Comparison of ENCODE assay signal across 19 cellular contexts in the genomic region with DNA sequence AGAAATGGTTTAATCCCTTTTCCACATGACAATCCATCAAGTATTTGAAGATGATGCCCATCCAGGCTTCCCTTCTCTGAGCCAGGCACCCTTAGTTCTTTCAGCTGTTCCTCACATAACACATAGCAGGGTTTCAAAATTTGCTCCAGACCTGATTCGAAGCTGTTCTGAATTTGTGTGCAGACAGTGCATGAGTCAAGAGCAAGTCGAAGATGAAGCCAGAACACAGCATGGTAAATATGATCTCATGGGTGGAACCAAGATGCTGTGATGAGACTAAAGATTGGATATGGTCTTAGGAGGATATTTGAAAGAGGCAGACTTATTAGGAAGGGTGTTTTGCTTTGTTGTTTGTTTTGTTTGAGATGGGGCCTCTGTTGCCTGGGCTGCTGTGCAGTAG. TPM values are rescaled to one million over a fixed set of nuclear protein-coding genes. Genes with fewer than 3 reads are reported as not detected.
A peak's percentile ranks its signal among the peaks of the same experiment; 100 is the strongest.
DNase-seq lines count a peak whose midpoint lies in the region; ATAC-seq and TF ChIP-seq lines count a peak whose summit lies in the region.
"Had no signal": no experiment of that assay in that cellular context is flagged by ENCODE, and none has a peak within 500 bp of the region (broad histone marks: within the 10 kb centered on the region; RNA-seq: fewer than 3 reads in every experiment).

No MANE protein-coding gene starts in this region.

- DNase-seq in AG20443 (ENCODE audit: low spot score) (peak; percentile 71), SK-N-SH (no peak), fibroblast of lung (ENCODE audit: low read depth in 2 of 2) (peak; percentile 70), sigmoid colon (peak; percentile 13), HuH-7 (ENCODE audit: low spot score) (no peak), NK-92 (lab: John Stamatoyannopoulos, UW; ENCODE audit: unreplicated experiment) (no peak), testis (no peak)
- DNase-seq: activated CD4-positive, CD25-positive, alpha-beta regulatory T cell; activated CD8-positive, alpha-beta T cell treated with anti-CD3 and anti-CD28 coated beads, Interleukin-2, amount 10 ng/mL, durations not matched to agents 7 days and 5 days; activated naive CD4-positive, alpha-beta T cell treated with anti-CD3 and anti-CD28 coated beads, Interleukin-2, amount 10 ng/mL, durations not matched to agents 7 days and 5 days; activated T-cell treated with anti-CD3 and anti-CD28 coated beads, Interleukin-2, amount 50 U/mL, for 4 hours; CD8-positive, alpha-beta memory T cell; DND-41; effector CD8-positive, alpha-beta T cell; H7; Karpas-422; NCI-H1105 treated with DMSO at 0.1 percent for 48 hours; stimulated activated naive CD4-positive, alpha-beta T cell had no signal

- H3K4me1 ChIP-seq in SK-N-SH (ENCODE audit: control insufficient read depth in 1 of 2, insufficient read depth in 2 of 2, low read depth in 1 of 2, low read length in 1 of 2) = peaks cover 0 to 7% of the 10 kb centered on the region in 2 experiments; a peak in 3 of 4 replicates
- H3K4me1 ChIP-seq in fibroblast of lung (ENCODE audit: control insufficient read depth, extremely low read depth, insufficient read depth, low read length) = peaks cover 16% of the 10 kb centered on the region
- peaks cover 0 to 14% (median 2%) of the 10 kb centered on the region in 4 donors for H3K4me1 ChIP-seq in sigmoid colon
- no peaks in the 10 kb centered on the region for H3K4me1 ChIP-seq in testis

- peak overlapping the region in 1 of 2 experiments; percentile 5; a peak in 1 of 4 replicates for H3K4me3 ChIP-seq in SK-N-SH (ENCODE audit: low read depth in 2 of 2, low read length in 1 of 2)
- H3K4me3 ChIP-seq in fibroblast of lung (replicated peaks in 1 of 4; ENCODE audit: control extremely low read depth in 1 of 4, insufficient read depth in 1 of 4, low read depth in 3 of 4, low read length in 4 of 4) = no peak overlapping the region
- no peak overlapping the region for H3K4me3 ChIP-seq in sigmoid colon
- no peak overlapping the region for H3K4me3 ChIP-seq in testis

- 47% methylated on average over 2 of the region's 2 CpGs for WGBS in SK-N-SH (ENCODE audit: low lambda C conversion rate)
- 89 to 91% methylated on average over 2 of the region's 2 CpGs for WGBS in sigmoid colon, 2 donors
- WGBS in testis, 2 donors = 82 to 97% methylated on average over 2 of the region's 2 CpGs

- TF ChIP-seq POLR2A in sigmoid colon (IDR thresholded peaks at IDR 0.05) = no peak
- TF ChIP-seq POLR2A in testis (IDR thresholded peaks at IDR 0.05) = no peak

- no peaks in the 10 kb centered on the region for H4K20me1 ChIP-seq in SK-N-SH (ENCODE audit: insufficient read depth)
- no peaks in the 10 kb centered on the region for H4K20me1 ChIP-seq in fibroblast of lung (ENCODE audit: control insufficient read depth, extremely low read depth, insufficient read depth, low read length)

- H3K4me2 ChIP-seq in SK-N-SH (peak overlapping the region; percentile 35; the same call in 1 of the 2 replicates), fibroblast of lung (ENCODE audit: extremely low read depth, insufficient read depth, low read length) (peak overlapping the region; percentile 48)

- TF ChIP-seq RAD21 in SK-N-SH (IDR thresholded peaks at IDR 0.05; ENCODE audit: low read length) = no peak

- CTCF ChIA-PET in SK-N-SH (lab: Yijun Ruan, JAX) = interaction anchor here (1.1 to 1.3 kb wide), 2 partner anchors 21 to 72 kb away, joined by 3 to 5 read pairs; no protein-coding TSS in a partner anchor

- no peak for ATAC-seq in GM19455 (IDR thresholded peaks at IDR 0.05; ENCODE audit: unreplicated experiment)
- ATAC-seq: activated CD8-positive, alpha-beta T cell treated with anti-CD3 and anti-CD28 coated beads, Interleukin-2, amount 10 ng/mL, durations not matched to agents 7 days and 5 days; activated T-cell treated with anti-CD3 and anti-CD28 coated beads, Interleukin-2, amount 50 U/mL, for 4 hours had no signal

- H3K79me2 ChIP-seq in SK-N-SH (ENCODE audit: insufficient read depth) (no peaks in the 10 kb centered on the region), fibroblast of lung (ENCODE audit: control insufficient read depth, insufficient read depth, low read length) (no peaks in the 10 kb centered on the region)

- TF ChIP-seq CTCF in SK-N-SH (IDR thresholded peaks at IDR 0.05) = no peak
- no peak for TF ChIP-seq CTCF in fibroblast of lung (conservative IDR thresholded peaks at IDR 0.05 in 1 of 2, IDR thresholded peaks at IDR 0.05 in 1 of 2; ENCODE audit: low read depth in 1 of 2, low read length in 2 of 2)
- TF ChIP-seq CTCF in sigmoid colon (IDR thresholded peaks at IDR 0.05) = no peak
- TF ChIP-seq CTCF in testis (IDR thresholded peaks at IDR 0.05) = no peak

- intact Hi-C loops in sigmoid colon (cut with DNase I) (no loop called here), testis (cut with DNase I; ENCODE audit: low total_unique reads) (no loop called here)

- H3K9ac ChIP-seq in SK-N-SH (peak overlapping the region; percentile 26; the same call in 1 of the 2 replicates), fibroblast of lung (ENCODE audit: insufficient read depth, low read length) (no peak overlapping the region)

- peak overlapping the region in 1 of 2 experiments; percentile 95; a peak in 2 of 4 replicates for H3K27ac ChIP-seq in SK-N-SH (ENCODE audit: low read depth in 2 of 2, low read length in 1 of 2)
- peak overlapping the region; percentile 46 for H3K27ac ChIP-seq in fibroblast of lung (ENCODE audit: insufficient read depth, low read length)
- peak overlapping the region in 2 of 4 donors; percentile 40 to 42 for H3K27ac ChIP-seq in sigmoid colon
- H3K27ac ChIP-seq in testis = no peak overlapping the region

- H3K9me3 ChIP-seq in SK-N-SH = no peaks in the 10 kb centered on the region
- no peaks in the 10 kb centered on the region for H3K9me3 ChIP-seq in fibroblast of lung (ENCODE audit: control insufficient read depth, insufficient read depth, low read depth, low read length)
- no peaks in the 10 kb centered on the region for H3K9me3 ChIP-seq in sigmoid colon
- H3K9me3 ChIP-seq in testis = no peaks in the 10 kb centered on the region

- POLR2A ChIA-PET in SK-N-SH (lab: Yijun Ruan, JAX) = no interaction called here

- TF ChIP-seq EP300 in SK-N-SH (IDR thresholded peaks at IDR 0.05; ENCODE audit: borderline replicate concordance in 1 of 2, low read depth in 1 of 2, low read length in 1 of 2) (no peak), sigmoid colon (IDR thresholded peaks at IDR 0.05) (no peak)

- H3F3A ChIP-seq in SK-N-SH (replicated peaks; ENCODE audit: insufficient read depth) = peaks cover 23% of the 10 kb centered on the region

- no peaks in the 10 kb centered on the region for H3K9me2 ChIP-seq in SK-N-SH

- H3K27me3 ChIP-seq in SK-N-SH (ENCODE audit: insufficient read depth) (no peaks in the 10 kb centered on the region), fibroblast of lung (ENCODE audit: control insufficient read depth, insufficient read depth, low read length) (no peaks in the 10 kb centered on the region), sigmoid colon (no peaks in the 10 kb centered on the region), testis (no peaks in the 10 kb centered on the region)

- no peak overlapping the region; the same call in 1 of the 2 replicates for H2AFZ ChIP-seq in SK-N-SH (ENCODE audit: low read depth)
- no peak overlapping the region for H2AFZ ChIP-seq in fibroblast of lung (ENCODE audit: low read length)

- H3K36me3 ChIP-seq in SK-N-SH (replicated peaks in 1 of 2; ENCODE audit: control insufficient read depth in 1 of 2, insufficient read depth in 2 of 2, low read length in 1 of 2) = no peaks in the 10 kb centered on the region
- no peaks in the 10 kb centered on the region for H3K36me3 ChIP-seq in fibroblast of lung (ENCODE audit: control insufficient read depth, insufficient read depth, low read length)
- H3K36me3 ChIP-seq in sigmoid colon = no peaks in the 10 kb centered on the region
- no peaks in the 10 kb centered on the region for H3K36me3 ChIP-seq in testis (ENCODE audit: low read depth, missing control alignments)

TF ChIP-seq in SK-N-SH, 30 proteins besides CTCF, POLR2A, EP300 and RAD21 (continues in another document):
- TF ChIP-seq TCF12 (IDR thresholded peaks at IDR 0.05) = no peak
- TF ChIP-seq, protein P1, sequence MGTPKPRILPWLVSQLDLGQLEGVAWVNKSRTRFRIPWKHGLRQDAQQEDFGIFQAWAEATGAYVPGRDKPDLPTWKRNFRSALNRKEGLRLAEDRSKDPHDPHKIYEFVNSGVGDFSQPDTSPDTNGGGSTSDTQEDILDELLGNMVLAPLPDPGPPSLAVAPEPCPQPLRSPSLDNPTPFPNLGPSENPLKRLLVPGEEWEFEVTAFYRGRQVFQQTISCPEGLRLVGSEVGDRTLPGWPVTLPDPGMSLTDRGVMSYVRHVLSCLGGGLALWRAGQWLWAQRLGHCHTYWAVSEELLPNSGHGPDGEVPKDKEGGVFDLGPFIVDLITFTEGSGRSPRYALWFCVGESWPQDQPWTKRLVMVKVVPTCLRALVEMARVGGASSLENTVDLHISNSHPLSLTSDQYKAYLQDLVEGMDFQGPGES (IDR thresholded peaks at IDR 0.05; ENCODE audit: low read depth, low read length) = no peak
- TF ChIP-seq YY1 (IDR thresholded peaks at IDR 0.05; ENCODE audit: low read depth) = no peak
- TF ChIP-seq FOXJ3 (CRISPR knock-in tag; IDR thresholded peaks at IDR 0.05) = no peak
- TF ChIP-seq NFIC (IDR thresholded peaks at IDR 0.05; ENCODE audit: borderline replicate concordance) = no peak
- TF ChIP-seq, protein P2, sequence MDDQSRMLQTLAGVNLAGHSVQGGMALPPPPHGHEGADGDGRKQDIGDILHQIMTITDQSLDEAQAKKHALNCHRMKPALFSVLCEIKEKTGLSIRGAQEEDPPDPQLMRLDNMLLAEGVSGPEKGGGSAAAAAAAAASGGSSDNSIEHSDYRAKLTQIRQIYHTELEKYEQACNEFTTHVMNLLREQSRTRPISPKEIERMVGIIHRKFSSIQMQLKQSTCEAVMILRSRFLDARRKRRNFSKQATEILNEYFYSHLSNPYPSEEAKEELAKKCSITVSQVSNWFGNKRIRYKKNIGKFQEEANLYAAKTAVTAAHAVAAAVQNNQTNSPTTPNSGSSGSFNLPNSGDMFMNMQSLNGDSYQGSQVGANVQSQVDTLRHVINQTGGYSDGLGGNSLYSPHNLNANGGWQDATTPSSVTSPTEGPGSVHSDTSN (IDR thresholded peaks at IDR 0.05) = no peak
- TF ChIP-seq JUND (IDR thresholded peaks at IDR 0.05) = no peak
- no peak for TF ChIP-seq FOSL2 (IDR thresholded peaks at IDR 0.05; ENCODE audit: borderline replicate concordance, low read depth)
- TF ChIP-seq CHD2 (IDR thresholded peaks at IDR 0.05; ENCODE audit: low read length, partially characterized antibody) = no peak

RNA-seq across cellular contexts. Expression of a gene that starts 32.6 kb away (rescaled TPM):
- 13.4 and 18.7 TPM in 2 replicates for polyA plus RNA-seq in SK-N-SH (2012; rRNA removed)
- polyA plus RNA-seq in SK-N-SH (2012; cell fraction: cytosol; rRNA removed) = 14.2 and 15.4 TPM in 2 replicates
- 46.7 and 59.2 TPM in 2 replicates for polyA plus RNA-seq in SK-N-SH (2012; cell fraction: nucleus; rRNA removed)
- 14.1 and 17.7 TPM in 2 replicates for total RNA-seq in fibroblast of lung
- polyA plus RNA-seq in fibroblast of lung = 21.6 and 26.3 TPM in 2 replicates
- polyA plus RNA-seq in fibroblast of lung (2012) = 9.3 and 10.7 TPM in 2 replicates
- 17.3 and 25.1 TPM in 2 replicates for polyA minus RNA-seq in fibroblast of lung (ENCODE audit: low replicate concordance)
- 10 to 100 TPM; 27.8 to 43.2 (median 36.3) TPM for total RNA-seq in sigmoid colon
- 10 to 100 TPM; 39.0 to 45.5 (median 39.8) TPM for polyA plus RNA-seq in sigmoid colon
- 10 to 100 TPM; 67.3 to 67.8 TPM for total RNA-seq in testis
- polyA plus RNA-seq in testis (ENCODE audit: insufficient read depth, low read depth, low replicate concordance) = 27.8 TPM

Comparison
In these comparisons a context has a peak if more than half of its experiments do, and no peak if none do; other contexts are left out.
1. DNase-seq: peak in AG20443 (single experiment), fibroblast of lung (2 of 2) and sigmoid colon (single experiment); none in SK-N-SH (single experiment), HuH-7 (single experiment), NK-92 (single experiment) and testis (single experiment).